In genomic region chr14:96407980-96408570, GRCh38 we compare ENCODE assay signal across 23 cellular contexts. TPM values are rescaled to one million over a fixed set of nuclear protein-coding genes. Genes with fewer than 3 reads are reported as not detected.
"Had no signal": no experiment of that assay in that cellular context is flagged by ENCODE, and none has a peak within 500 bp of the region (broad histone marks: within the 10 kb centered on the region; RNA-seq: fewer than 3 reads in every experiment).

No MANE protein-coding gene starts in this region.

- DNase-seq: activated CD4-positive, alpha-beta memory T cell treated with anti-CD3 and anti-CD28 coated beads, Interleukin-2, amount 10 ng/mL, durations not matched to agents 7 days and 5 days; activated CD4-positive, alpha-beta T cell treated with anti-CD3 and anti-CD28 coated beads, Interleukin-2, amount 10 ng/mL, durations not matched to agents 7 days and 5 days; activated CD4-positive, CD25-positive, alpha-beta regulatory T cell; activated naive CD4-positive, alpha-beta T cell treated with anti-CD3 and anti-CD28 coated beads, Interleukin-2, amount 50 U/mL, for 16 hours; activated naive CD8-positive, alpha-beta T cell treated with anti-CD3 and anti-CD28 coated beads, Interleukin-2, amount 10 ng/mL, durations not matched to agents 7 days and 5 days; activated T-cell treated with anti-CD3 and anti-CD28 coated beads for 4 hours; activated T-cell treated with anti-CD3 and anti-CD28 coated beads, Interleukin-2, amount 50 U/mL, for 48 hours; aorta; caudate nucleus; Kasumi-1; NCI-H1105 treated with DMSO at 0.1 percent for 48 hours; NCI-H1436 treated with DMSO at 0.1 percent for 48 hours; NCI-H187; NCI-H2081; NCI-H446; NCI-H524; RPMI8226; SJCRH30; SK-N-SH; T-helper 1 cell had no signal

- H3K9me3 ChIP-seq: breast epithelium, SJCRH30, SK-N-SH had no signal

- H3K36me3 ChIP-seq: breast epithelium, SJCRH30 had no signal

- H3K27me3 ChIP-seq: breast epithelium, SJCRH30 had no signal

- ATAC-seq: activated T-helper 17 cell treated with anti-CD3 and anti-CD28 coated beads, Interleukin-2, amount 50 U/mL, for 72 hours; Right ventricle myocardium inferior had no signal

- H3K4me1 ChIP-seq: breast epithelium, SJCRH30 had no signal

- H3K4me3 ChIP-seq: breast epithelium, SJCRH30 had no signal

- H3K27ac ChIP-seq: breast epithelium, SJCRH30 had no signal

RNA-seq across cellular contexts. Expression of gene AK7, which starts 16.1 kb away (rescaled TPM):
- total RNA-seq: SJCRH30 had no signal
